Comparison of ENCODE assay signal across 8 cellular contexts in the genomic region with DNA sequence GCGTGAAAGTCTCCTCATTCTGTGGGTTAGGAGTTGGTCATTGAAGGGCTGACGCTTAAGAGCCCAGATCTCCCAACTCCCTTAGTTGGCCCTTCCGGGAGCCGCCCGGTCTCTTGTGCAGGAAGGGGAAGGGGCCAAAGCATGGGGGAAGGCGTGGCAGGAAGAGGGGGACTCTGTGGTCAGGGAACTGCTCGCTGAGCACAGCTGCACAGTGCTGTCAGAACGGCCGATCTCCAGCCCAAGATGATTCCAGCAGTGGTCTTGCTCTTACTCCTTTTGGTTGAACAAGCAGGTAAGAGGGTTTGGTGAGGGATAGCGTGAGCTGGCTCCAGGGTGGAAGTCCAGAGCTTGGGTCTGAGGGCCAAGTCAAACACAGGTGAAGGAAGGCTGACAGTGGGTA. TPM values are rescaled to one million over a fixed set of nuclear protein-coding genes. Genes with fewer than 3 reads are reported as not detected.
DNase-seq lines count a peak whose midpoint lies in the region; ATAC-seq and TF ChIP-seq lines count a peak whose summit lies in the region.

Gene FCER1G (plus strand): TSS at position 217 of the 400 bp plus-strand sequence. CDS start 27 bp downstream, at position 244.

- H3K4me3 ChIP-seq in breast epithelium = peak within 1 kb of the TSS; percentile 13 to 43 (median 40)
- peak within 1 kb of the TSS; percentile 91 for H3K4me3 ChIP-seq in mononuclear cell (ENCODE audit: low read length)
- peak within 1 kb of the TSS; percentile 49 for H3K4me3 ChIP-seq in upper lobe of right lung
- no peak within 1 kb of the TSS for H3K4me3 ChIP-seq in HAP-1

- peaks cover 46% of the 10 kb centered on the region for H3K4me1 Mint-ChIP-seq in activated T-cell treated with anti-CD3 and anti-CD28 coated beads, Interleukin-2, amount 50 U/mL, for 24 hours (ENCODE audit: low read depth)

- H3K9me3 Mint-ChIP-seq in activated T-cell treated with anti-CD3 and anti-CD28 coated beads, Interleukin-2, amount 50 U/mL, for 24 hours = no peaks in the 10 kb centered on the region

- no peaks in the 10 kb centered on the region for H3K9me3 ChIP-seq in breast epithelium
- H3K9me3 ChIP-seq in mononuclear cell (ENCODE audit: low read depth, low read length) = no peaks in the 10 kb centered on the region
- H3K9me3 ChIP-seq in upper lobe of right lung = no peaks in the 10 kb centered on the region
- no peaks in the 10 kb centered on the region for H3K9me3 ChIP-seq in HAP-1

- intact Hi-C loops in breast epithelium (cut with DNase I; ENCODE audit: low total_unique reads) = no loop called here
- intact Hi-C loops in upper lobe of right lung (cut with DNase I) = no loop called here

- peak within 1 kb of the TSS; percentile 70 for H3K27ac Mint-ChIP-seq in activated T-cell treated with anti-CD3 and anti-CD28 coated beads, Interleukin-2, amount 50 U/mL, for 24 hours

- peaks cover 53% of the 10 kb centered on the region for H3K36me3 Mint-ChIP-seq in activated T-cell treated with anti-CD3 and anti-CD28 coated beads, Interleukin-2, amount 50 U/mL, for 24 hours (ENCODE audit: low read depth)

- H3K4me3 Mint-ChIP-seq in activated T-cell treated with anti-CD3 and anti-CD28 coated beads, Interleukin-2, amount 50 U/mL, for 24 hours = peak within 1 kb of the TSS; percentile 13

- H3K4me1 ChIP-seq in breast epithelium (no peaks in the 10 kb centered on the region), mononuclear cell (ENCODE audit: insufficient read depth, low read length) (peaks cover 59% of the 10 kb centered on the region), upper lobe of right lung (no peaks in the 10 kb centered on the region), HAP-1 (no peaks in the 10 kb centered on the region)

- ATAC-seq in upper lobe of right lung (peak; percentile 82), GM18867 (IDR thresholded peaks at IDR 0.05; ENCODE audit: unreplicated experiment) (no peak)

- H3K27me3 ChIP-seq in breast epithelium (no peaks in the 10 kb centered on the region), mononuclear cell (ENCODE audit: insufficient read depth, low read length) (no peaks in the 10 kb centered on the region), upper lobe of right lung (no peaks in the 10 kb centered on the region), HAP-1 (ENCODE audit: low read depth) (no peaks in the 10 kb centered on the region)

- H3K27me3 Mint-ChIP-seq in activated T-cell treated with anti-CD3 and anti-CD28 coated beads, Interleukin-2, amount 50 U/mL, for 24 hours = no peaks in the 10 kb centered on the region

- H3K36me3 ChIP-seq in breast epithelium (peaks cover 5% of the 10 kb centered on the region), upper lobe of right lung (peaks cover 53% of the 10 kb centered on the region), HAP-1 (replicated peaks) (peaks cover 44% of the 10 kb centered on the region)

- H3K27ac ChIP-seq in breast epithelium = peak within 1 kb of the TSS in 1 of 2 donors; percentile 78
- peak within 1 kb of the TSS; percentile 68 for H3K27ac ChIP-seq in upper lobe of right lung

- TF ChIP-seq CTCF in breast epithelium (IDR thresholded peaks at IDR 0.05) = no peak
- TF ChIP-seq CTCF in upper lobe of right lung (IDR thresholded peaks at IDR 0.05) = no peak

- TF ChIP-seq POLR2A in breast epithelium (IDR thresholded peaks at IDR 0.05) = no peak

- in situ Hi-C loops in HAP-1 (cut with MboI; ENCODE audit: low sequenced_read_pairs) = no loop called here

- no peak for DNase-seq in activated T-cell treated with anti-CD3 and anti-CD28 coated beads, Interleukin-2, amount 50 U/mL, for 24 hours
- no peak for DNase-seq in activated T-cell treated with anti-CD3 and anti-CD28 coated beads, Interleukin-2, amount 50 U/mL, for 1 hour
- DNase-seq in breast epithelium (ENCODE audit: low spot score in 2 of 2) (no peak), upper lobe of right lung (peak; percentile 85), HAP-1 (ENCODE audit: low spot score in 2 of 2) (no peak)
- no peak for DNase-seq in stimulated activated CD4-positive, alpha-beta T cell treated with anti-CD3 and anti-CD28 coated beads, Interleukin-1b, Interleukin-23, amount 100 ng/mL, for 48 hours

RNA-seq across cellular contexts. Expression of gene FCER1G, which starts in this region (rescaled TPM):
- total RNA-seq in breast epithelium (100 to 1,000 TPM in 1 of 3 donors, 10 to 100 TPM in 2; 40.3 to 153 (median 70.1) TPM), mononuclear cell (190 TPM), upper lobe of right lung (158 TPM)
